Comparison of ENCODE assay signal across 17 cellular contexts in the genomic region with DNA sequence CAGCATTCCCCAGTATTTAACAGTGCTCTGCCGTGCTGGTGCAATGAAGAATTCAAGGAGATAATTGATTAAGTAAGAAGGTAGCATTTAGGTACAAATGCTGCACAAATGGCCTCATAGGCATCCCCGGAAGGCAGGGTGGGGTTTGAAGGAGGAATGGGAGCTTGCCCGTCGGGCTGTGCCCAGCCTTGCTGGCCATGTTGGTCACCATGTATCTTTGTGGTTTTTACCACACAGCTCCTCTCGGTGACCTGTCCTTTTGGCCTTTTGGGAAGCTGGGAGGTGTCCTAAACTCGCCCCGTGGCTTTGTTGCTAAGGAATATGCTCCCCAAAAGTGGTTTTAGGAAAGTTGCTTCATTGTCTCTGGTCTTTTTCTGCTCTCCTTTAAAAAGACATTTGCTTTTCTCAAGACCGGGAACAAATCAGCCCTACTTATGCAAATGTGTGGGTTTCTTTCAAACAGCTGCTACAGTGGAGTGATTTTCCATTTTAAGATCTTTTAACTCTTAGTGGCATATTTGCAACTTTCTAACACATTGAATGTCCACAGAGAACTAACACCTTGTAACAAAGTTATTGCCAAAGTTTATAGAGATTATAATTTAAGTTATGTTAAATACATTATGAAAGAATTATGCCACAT. TPM values are rescaled to one million over a fixed set of nuclear protein-coding genes. Genes with fewer than 3 reads are reported as not detected.
DNase-seq lines count a peak whose midpoint lies in the region; ATAC-seq lines count a peak whose summit lies in the region.
"Had no signal": no experiment of that assay in that cellular context is flagged by ENCODE, and none has a peak within 500 bp of the region (broad histone marks: within the 10 kb centered on the region; RNA-seq: fewer than 3 reads in every experiment).

No MANE protein-coding gene starts in this region.

- DNase-seq in NAMALWA (ENCODE audit: low spot score) (peak; percentile 60), myocyte (ENCODE audit: low read depth) (peak; percentile 76), NCI-H1694 (lab: John Stamatoyannopoulos, UW) (no peak), NCI-H748 treated with DMSO at 0.1 percent for 48 hours (lab: John Stamatoyannopoulos, UW) (no peak), T-helper 2 cell (no peak), SW 1271 (lab: John Stamatoyannopoulos, UW) (no peak)
- DNase-seq: activated CD4-positive, alpha-beta memory T cell treated with anti-CD3 and anti-CD28 coated beads for 36 hours; body of pancreas; dorsolateral prefrontal cortex; KBM-7; NCI-H1694 treated with DMSO at 0.1 percent for 48 hours; NK-92 treated with Interleukin-12 subunit alpha and Interleukin-12 subunit beta, amount 100 ng/mL, for 24 hours; SHP77 treated with DMSO at 0.1 percent for 48 hours; sigmoid colon; stimulated activated naive CD4-positive, alpha-beta T cell treated with Interleukin-2 at 50 U/mL for 16 hours had no signal

- ATAC-seq in GM18511 (IDR thresholded peaks at IDR 0.05; ENCODE audit: unreplicated experiment) (peak; percentile 50), GM21526 (IDR thresholded peaks at IDR 0.05; ENCODE audit: low FRiP score, unreplicated experiment) (peak; percentile 70)
- ATAC-seq: body of pancreas had no signal

RNA-seq across cellular contexts. Expression of a gene that starts 28.8 kb away (rescaled TPM):
- total RNA-seq in myocyte = not detected in 2 replicates
- not detected for polyA plus RNA-seq in myocyte (2012)

Comparison
In these comparisons a context has a peak if more than half of its experiments do, and no peak if none do; other contexts are left out.
1. DNase-seq: peak in NAMALWA (single experiment) and myocyte (single experiment); none in NCI-H1694 (single experiment), NCI-H748 treated with DMSO at 0.1 percent for 48 hours (single experiment), T-helper 2 cell (0 of 5) and SW 1271 (0 of 2).